Comparison of ENCODE assay signal across 9 cellular contexts in the genomic region with DNA sequence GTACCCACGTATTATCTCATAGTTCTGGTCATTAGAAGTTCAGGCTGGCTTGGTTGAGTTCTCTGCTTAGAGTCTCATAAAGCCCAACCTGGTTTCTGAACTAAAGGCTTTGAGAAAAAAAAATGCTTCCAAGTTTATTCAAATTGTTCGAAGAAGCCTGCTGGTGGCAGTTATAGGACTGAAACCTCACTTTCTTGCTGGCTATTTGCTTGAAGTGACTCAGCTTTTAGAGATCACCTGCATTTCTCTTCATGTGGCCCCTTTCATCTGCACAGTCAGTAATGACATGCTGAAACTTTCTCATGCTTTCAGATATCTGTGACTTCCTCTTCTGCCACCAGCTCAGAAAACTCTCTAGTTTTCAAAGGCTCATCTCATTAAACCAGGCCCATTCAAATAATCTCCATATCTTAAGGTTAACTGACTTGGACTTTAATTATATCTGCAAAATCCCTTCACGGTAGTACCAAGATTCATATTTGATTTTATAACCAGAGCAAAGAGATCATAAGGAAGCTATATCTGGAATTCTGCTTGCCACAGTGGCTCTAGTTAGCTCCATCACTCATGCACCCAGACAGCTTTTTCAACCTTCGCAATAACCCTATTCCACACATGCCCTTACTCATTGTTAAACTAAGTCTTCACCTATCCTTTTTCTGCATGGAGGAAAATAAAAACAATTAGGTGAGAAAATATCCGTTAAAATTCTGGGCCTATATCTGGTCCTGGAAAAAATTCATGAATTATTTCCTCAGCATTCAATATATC.
DNase-seq lines count a peak whose midpoint lies in the region; ATAC-seq and TF ChIP-seq lines count a peak whose summit lies in the region.
"Had no signal": no experiment of that assay in that cellular context is flagged by ENCODE, and none has a peak within 500 bp of the region (broad histone marks: within the 10 kb centered on the region; RNA-seq: fewer than 3 reads in every experiment).

No MANE protein-coding gene starts in this region.

- H4K20me1 ChIP-seq in OCI-LY3 (ENCODE audit: insufficient read depth, low read length) = no peaks in the 10 kb centered on the region

- H3K9ac ChIP-seq in OCI-LY3 (ENCODE audit: low read length) = peak overlapping the region; percentile 38

- TF ChIP-seq CTCF in OCI-LY3 (IDR thresholded peaks at IDR 0.05; ENCODE audit: low read depth, low read length) (no peak), tibial nerve (IDR thresholded peaks at IDR 0.05) (no peak), ovary (IDR thresholded peaks at IDR 0.05) (no peak)

- H3K4me3 ChIP-seq in OCI-LY3 (ENCODE audit: low read length) (peak overlapping the region; percentile 51), tibial nerve (no peak overlapping the region), ovary (no peak overlapping the region)

- intact Hi-C loops in ovary (cut with DNase I) = no loop called here

- no peaks in the 10 kb centered on the region for H3K36me3 Mint-ChIP-seq in stimulated activated naive CD8-positive, alpha-beta T cell treated with anti-CD3 and anti-CD28 coated beads, Interleukin-15, Interleukin-2, amounts not matched to agents 100 ng/mL and 50 ng/mL, for 24 hours (ENCODE audit: low read depth)

- H3K4me1 Mint-ChIP-seq in stimulated activated naive CD8-positive, alpha-beta T cell treated with anti-CD3 and anti-CD28 coated beads, Interleukin-15, Interleukin-2, amounts not matched to agents 100 ng/mL and 50 ng/mL, for 24 hours (ENCODE audit: low read depth) = peaks cover 54% of the 10 kb centered on the region

- no peaks in the 10 kb centered on the region for H3K27me3 Mint-ChIP-seq in stimulated activated naive CD8-positive, alpha-beta T cell treated with anti-CD3 and anti-CD28 coated beads, Interleukin-15, Interleukin-2, amounts not matched to agents 100 ng/mL and 50 ng/mL, for 24 hours

- peak overlapping the region; percentile 27 for H3K27ac Mint-ChIP-seq in stimulated activated naive CD8-positive, alpha-beta T cell treated with anti-CD3 and anti-CD28 coated beads, Interleukin-15, Interleukin-2, amounts not matched to agents 100 ng/mL and 50 ng/mL, for 24 hours

- H3K27me3 ChIP-seq in OCI-LY3 (ENCODE audit: low read depth, low read length) = peaks cover 10% of the 10 kb centered on the region; the same call in 1 of the 2 replicates
- H3K27me3 ChIP-seq in tibial nerve = no peaks in the 10 kb centered on the region
- H3K27me3 ChIP-seq in ovary = no peaks in the 10 kb centered on the region

- 75 to 84% methylated on average over 5 of the region's 5 CpGs for WGBS in tibial nerve, 2 donors
- WGBS in ovary, 3 donors = 68 to 70% (median 69%) methylated on average over 5 of the region's 5 CpGs

- H3K4me3 Mint-ChIP-seq in stimulated activated naive CD8-positive, alpha-beta T cell treated with anti-CD3 and anti-CD28 coated beads, Interleukin-15, Interleukin-2, amounts not matched to agents 100 ng/mL and 50 ng/mL, for 24 hours = no peak overlapping the region

- no peak overlapping the region for H2AFZ ChIP-seq in OCI-LY3 (ENCODE audit: low read depth, low read length)

- DNase-seq in stimulated activated CD4-positive, alpha-beta T cell treated with anti-CD3 and anti-CD28 coated beads, Interleukin-15, amount 100 ng/mL, for 48 hours (ENCODE audit: low read depth in 2 of 2) = peak; percentile 7 to 13
- no peak for DNase-seq in stimulated activated CD4-positive, alpha-beta T cell treated with anti-CD3 and anti-CD28 coated beads, Interleukin-2, amount 100 ng/mL, for 48 hours
- no peak for DNase-seq in glomerular visceral epithelial cell (ENCODE audit: extremely low spot score)
- DNase-seq in tibial nerve (ENCODE audit: low spot score in 2 of 2) = no peak
- no peak for DNase-seq in ovary
- DNase-seq: NCI-H1048 had no signal

- no peaks in the 10 kb centered on the region for H3K9me3 Mint-ChIP-seq in stimulated activated naive CD8-positive, alpha-beta T cell treated with anti-CD3 and anti-CD28 coated beads, Interleukin-15, Interleukin-2, amounts not matched to agents 100 ng/mL and 50 ng/mL, for 24 hours

- H3K36me3 ChIP-seq in OCI-LY3 (replicated peaks; ENCODE audit: low read depth, low read length) = no peaks in the 10 kb centered on the region
- H3K36me3 ChIP-seq in tibial nerve = no peaks in the 10 kb centered on the region
- no peaks in the 10 kb centered on the region for H3K36me3 ChIP-seq in ovary

- no peak for TF ChIP-seq POLR2A in tibial nerve (IDR thresholded peaks at IDR 0.05)
- no peak for TF ChIP-seq POLR2A in ovary (IDR thresholded peaks at IDR 0.05)

- H3K79me2 ChIP-seq in OCI-LY3 (ENCODE audit: low read length) = no peaks in the 10 kb centered on the region

- H3K4me1 ChIP-seq in OCI-LY3 (ENCODE audit: low read length) (peaks cover 60% of the 10 kb centered on the region), tibial nerve (peaks cover 0 to 5% (median 0%) of the 10 kb centered on the region in 4 donors), ovary (ENCODE audit: insufficient read depth) (peaks cover 1% of the 10 kb centered on the region)

- peak; percentile 92 for ATAC-seq in HG02885 (IDR thresholded peaks at IDR 0.05; ENCODE audit: poor library complexity, unreplicated experiment)

- H3K9me3 ChIP-seq in OCI-LY3 (ENCODE audit: insufficient read depth, low read length) (no peaks in the 10 kb centered on the region), tibial nerve (no peaks in the 10 kb centered on the region), ovary (no peaks in the 10 kb centered on the region)

- peak overlapping the region; percentile 80 for H3K4me2 ChIP-seq in OCI-LY3 (ENCODE audit: low read length)

- peak overlapping the region; percentile 81 for H3K27ac ChIP-seq in OCI-LY3 (ENCODE audit: low read length)
- H3K27ac ChIP-seq in tibial nerve = no peak overlapping the region
- no peak overlapping the region for H3K27ac ChIP-seq in ovary

- TF ChIP-seq EP300 in tibial nerve (IDR thresholded peaks at IDR 0.05) (no peak), ovary (IDR thresholded peaks at IDR 0.05) (no peak)

Comparison
In these comparisons a context has a peak if more than half of its experiments do, and no peak if none do; other contexts are left out.
1. DNase-seq: peak in stimulated activated CD4-positive, alpha-beta T cell treated with anti-CD3 and anti-CD28 coated beads, Interleukin-15, amount 100 ng/mL, for 48 hours (2 of 2); none in stimulated activated CD4-positive, alpha-beta T cell treated with anti-CD3 and anti-CD28 coated beads, Interleukin-2, amount 100 ng/mL, for 48 hours (0 of 2), glomerular visceral epithelial cell (single experiment), tibial nerve (0 of 2) and ovary (0 of 5).